In genomic region chr6:120938164-120938875, GRCh38 we compare ENCODE assay signal across 12 cellular contexts.
A peak's percentile ranks its signal among the peaks of the same experiment; 100 is the strongest.
DNase-seq lines count a peak whose midpoint lies in the region; ATAC-seq and TF ChIP-seq lines count a peak whose summit lies in the region.
"Had no signal": no experiment of that assay in that cellular context is flagged by ENCODE, and none has a peak within 500 bp of the region (broad histone marks: within the 10 kb centered on the region; RNA-seq: fewer than 3 reads in every experiment).

No MANE protein-coding gene starts in this region.

- no peak for TF ChIP-seq POLR2A in NB4 (IDR thresholded peaks at IDR 0.05; ENCODE audit: extremely low read depth, insufficient read length)

- peak; percentile 30 for ATAC-seq in GM18858 (IDR thresholded peaks at IDR 0.05; ENCODE audit: unreplicated experiment)
- ATAC-seq in GM21526 (IDR thresholded peaks at IDR 0.05; ENCODE audit: low FRiP score, unreplicated experiment): peak; percentile 44
- ATAC-seq in HG03066 (IDR thresholded peaks at IDR 0.05; ENCODE audit: low read depth, unreplicated experiment): peak; percentile 31

- peak; percentile 4 for DNase-seq in NB4 (ENCODE audit: low read depth)
- no peak for DNase-seq in activated gamma-delta T cell (lab: John Stamatoyannopoulos, UW)
- DNase-seq in activated CD4-positive, alpha-beta T cell treated with anti-CD3 and anti-CD28 coated beads for 1 hour: no peak
- no peak for DNase-seq in effector CD8-positive, alpha-beta T cell (lab: John Stamatoyannopoulos, UW)
- no peak for DNase-seq in NCI-H2107 treated with DMSO at 0.1 percent for 48 hours (lab: John Stamatoyannopoulos, UW; ENCODE audit: unreplicated experiment)
- DNase-seq: AML-193, kidney, NCI-H1417 treated with DMSO at 0.1 percent for 48 hours, T1000 had no signal

- no peak overlapping the region for H3K4me3 ChIP-seq in NB4 (ENCODE audit: low read depth, low read length)

- no peak for TF ChIP-seq CTCF in NB4 (IDR thresholded peaks at IDR 0.05; ENCODE audit: low read depth, low read length)
